In genomic region chr2:12495247-12495868, GRCh38 we compare ENCODE assay signal across 26 cellular contexts.
DNase-seq lines count a peak whose midpoint lies in the region; ATAC-seq and TF ChIP-seq lines count a peak whose summit lies in the region.
"Had no signal": no experiment of that assay in that cellular context is flagged by ENCODE, and none has a peak within 500 bp of the region (broad histone marks: within the 10 kb centered on the region; RNA-seq: fewer than 3 reads in every experiment).

No MANE protein-coding gene starts in this region.

- CTCF ChIA-PET in activated CD4-positive, alpha-beta T cell treated with anti-CD3 and anti-CD28 coated beads, Interleukin-2, amount 10 ng/mL, durations not matched to agents 7 days and 5 days (lab: Charles Lee) = no interaction called here
- CTCF ChIA-PET in CD4-positive, alpha-beta memory T cell (lab: Charles Lee; ENCODE audit: partially characterized antibody) = interaction anchor here (0.7 to 4.7 kb wide), 4 partner anchors 19 to 221 kb away, joined by 3 to 31 read pairs (median 3); partner anchors contain the start of gene TRIB2
- CTCF ChIA-PET in activated CD4-positive, alpha-beta memory T cell treated with anti-CD3 and anti-CD28 coated beads, Interleukin-2, amount 10 ng/mL, durations not matched to agents 7 days and 5 days (lab: Charles Lee) = interaction anchor here (0.9 to 2.0 kb wide), 2 partner anchors 19 to 221 kb away, joined by 3 to 8 read pairs; partner anchors contain the start of gene TRIB2
- CTCF ChIA-PET in naive thymus-derived CD4-positive, alpha-beta T cell (lab: Charles Lee) = interaction anchor here (0.8 kb wide), 1 partner anchor 220 kb away, joined by 3 read pairs; no protein-coding TSS in a partner anchor
- CTCF ChIA-PET in RWPE1 (lab: Yijun Ruan, JAX) = no interaction called here

- no peaks in the 10 kb centered on the region for H3K27me3 Mint-ChIP-seq in activated CD4-positive, alpha-beta T cell treated with anti-CD3 and anti-CD28 coated beads, Interleukin-2, amount 10 ng/mL, durations not matched to agents 7 days and 5 days
- H3K27me3 Mint-ChIP-seq in CD4-positive, alpha-beta memory T cell = no peaks in the 10 kb centered on the region
- no peaks in the 10 kb centered on the region for H3K27me3 Mint-ChIP-seq in activated CD4-positive, alpha-beta memory T cell treated with anti-CD3 and anti-CD28 coated beads, Interleukin-2, amount 10 ng/mL, durations not matched to agents 7 days and 5 days
- no peaks in the 10 kb centered on the region for H3K27me3 Mint-ChIP-seq in naive thymus-derived CD4-positive, alpha-beta T cell

- intact Hi-C loops in CD4-positive, alpha-beta memory T cell (cut with micrococcal nuclease) = loop anchor here (5.0 kb wide), 1 partner anchor 62 kb away; no protein-coding TSS in a partner anchor
- intact Hi-C loops in naive thymus-derived CD4-positive, alpha-beta T cell (cut with micrococcal nuclease) = loop anchor here in 1 of 2 donors (5.0 kb wide), 1 partner anchor 62 kb away; no protein-coding TSS in a partner anchor

- peaks cover 49% of the 10 kb centered on the region for H3K9me3 Mint-ChIP-seq in activated CD4-positive, alpha-beta T cell treated with anti-CD3 and anti-CD28 coated beads, Interleukin-2, amount 10 ng/mL, durations not matched to agents 7 days and 5 days
- H3K9me3 Mint-ChIP-seq in CD4-positive, alpha-beta memory T cell = peaks cover 0 to 2% (median 0%) of the 10 kb centered on the region in 8 donors
- peaks cover 4% of the 10 kb centered on the region for H3K9me3 Mint-ChIP-seq in activated CD4-positive, alpha-beta memory T cell treated with anti-CD3 and anti-CD28 coated beads, Interleukin-2, amount 10 ng/mL, durations not matched to agents 7 days and 5 days
- peaks cover 0 to 15% (median 2%) of the 10 kb centered on the region in 11 donors for H3K9me3 Mint-ChIP-seq in naive thymus-derived CD4-positive, alpha-beta T cell
- H3K9me3 Mint-ChIP-seq: CD14-positive monocyte had no signal

- no peak for TF ChIP-seq CTCF in RWPE1 (conservative IDR thresholded peaks at IDR 0.05; ENCODE audit: low read depth)

- ATAC-seq in naive thymus-derived CD4-positive, alpha-beta T cell = no peak
- ATAC-seq: body of pancreas, heart right ventricle, left ventricle myocardium superior, right cardiac atrium had no signal

- H3K4me1 ChIP-seq in CD4-positive, alpha-beta memory T cell (ENCODE audit: insufficient read depth, low read length) = peaks cover 80% of the 10 kb centered on the region
- H3K4me1 ChIP-seq in naive thymus-derived CD4-positive, alpha-beta T cell (ENCODE audit: control insufficient read depth in 2 of 2, insufficient read depth in 2 of 2, low read length in 2 of 2) = peaks cover 34 to 73% of the 10 kb centered on the region in 2 donors
- H3K4me1 ChIP-seq: body of pancreas, thyroid gland had no signal

- H3K27ac Mint-ChIP-seq in activated CD4-positive, alpha-beta T cell treated with anti-CD3 and anti-CD28 coated beads, Interleukin-2, amount 10 ng/mL, durations not matched to agents 7 days and 5 days = peak overlapping the region; percentile 62
- H3K27ac Mint-ChIP-seq in CD4-positive, alpha-beta memory T cell = peak overlapping the region; percentile 72 to 91 (median 86)
- H3K27ac Mint-ChIP-seq in activated CD4-positive, alpha-beta memory T cell treated with anti-CD3 and anti-CD28 coated beads, Interleukin-2, amount 10 ng/mL, durations not matched to agents 7 days and 5 days = peak overlapping the region; percentile 76
- H3K27ac Mint-ChIP-seq in naive thymus-derived CD4-positive, alpha-beta T cell = peak overlapping the region in 8 of 9 donors; percentile 67 to 90 (median 88)
- H3K27ac Mint-ChIP-seq: CD14-positive monocyte had no signal

- no peak overlapping the region for H3K4me3 Mint-ChIP-seq in activated CD4-positive, alpha-beta T cell treated with anti-CD3 and anti-CD28 coated beads, Interleukin-2, amount 10 ng/mL, durations not matched to agents 7 days and 5 days
- H3K4me3 Mint-ChIP-seq in CD4-positive, alpha-beta memory T cell = peak overlapping the region in 7 of 8 donors; percentile 45 to 75 (median 58)
- no peak overlapping the region for H3K4me3 Mint-ChIP-seq in activated CD4-positive, alpha-beta memory T cell treated with anti-CD3 and anti-CD28 coated beads, Interleukin-2, amount 10 ng/mL, durations not matched to agents 7 days and 5 days
- peak overlapping the region in 8 of 10 donors; percentile 21 to 82 (median 64) for H3K4me3 Mint-ChIP-seq in naive thymus-derived CD4-positive, alpha-beta T cell
- H3K4me3 Mint-ChIP-seq: CD14-positive monocyte had no signal

- no peak for DNase-seq in activated CD4-positive, alpha-beta T cell treated with anti-CD3 and anti-CD28 coated beads, Interleukin-2, amount 10 ng/mL, durations not matched to agents 7 days and 5 days
- DNase-seq in activated CD4-positive, alpha-beta T cell treated with anti-CD3 and anti-CD28 coated beads, Interleukin-2, amount 50 U/mL, for 4 hours = no peak
- no peak for DNase-seq in CD4-positive, alpha-beta memory T cell
- DNase-seq in activated CD4-positive, alpha-beta memory T cell treated with anti-CD3 and anti-CD28 coated beads, Interleukin-2, amount 10 ng/mL, durations not matched to agents 7 days and 5 days = no peak
- DNase-seq in naive thymus-derived CD4-positive, alpha-beta T cell = no peak
- no peak for DNase-seq in NCI-H1048 (lab: John Stamatoyannopoulos, UW)
- DNase-seq in RWPE1 (ENCODE audit: low spot score) = no peak
- no peak for DNase-seq in retina
- DNase-seq: adrenal gland; body of pancreas; dorsolateral prefrontal cortex; foreskin melanocyte; heart right ventricle; left ventricle myocardium superior; NCI-H146; NCI-H446; NCI-H774; posterior cingulate gyrus; right cardiac atrium; SIG-M5; stimulated activated CD4-positive, alpha-beta T cell treated with anti-CD3 and anti-CD28 coated beads, Interleukin-2, amount 100 ng/mL, for 24 hours; thyroid gland; uterus had no signal

- H3K4me1 Mint-ChIP-seq in activated CD4-positive, alpha-beta T cell treated with anti-CD3 and anti-CD28 coated beads, Interleukin-2, amount 10 ng/mL, durations not matched to agents 7 days and 5 days = peaks cover 73% of the 10 kb centered on the region
- H3K4me1 Mint-ChIP-seq in CD4-positive, alpha-beta memory T cell = peaks cover 66 to 83% (median 74%) of the 10 kb centered on the region in 4 donors
- H3K4me1 Mint-ChIP-seq in activated CD4-positive, alpha-beta memory T cell treated with anti-CD3 and anti-CD28 coated beads, Interleukin-2, amount 10 ng/mL, durations not matched to agents 7 days and 5 days = peaks cover 74% of the 10 kb centered on the region
- H3K4me1 Mint-ChIP-seq in naive thymus-derived CD4-positive, alpha-beta T cell = peaks cover 63 to 81% (median 77%) of the 10 kb centered on the region in 7 donors

- H3K36me3 Mint-ChIP-seq in activated CD4-positive, alpha-beta T cell treated with anti-CD3 and anti-CD28 coated beads, Interleukin-2, amount 10 ng/mL, durations not matched to agents 7 days and 5 days (ENCODE audit: low read depth) = peaks cover 49% of the 10 kb centered on the region
- peaks cover 3 to 6% of the 10 kb centered on the region in 2 donors for H3K36me3 Mint-ChIP-seq in CD4-positive, alpha-beta memory T cell
- peaks cover 29% of the 10 kb centered on the region for H3K36me3 Mint-ChIP-seq in activated CD4-positive, alpha-beta memory T cell treated with anti-CD3 and anti-CD28 coated beads, Interleukin-2, amount 10 ng/mL, durations not matched to agents 7 days and 5 days (ENCODE audit: low read depth)
- H3K36me3 Mint-ChIP-seq in naive thymus-derived CD4-positive, alpha-beta T cell = peaks cover 0 to 37% (median 0%) of the 10 kb centered on the region in 5 donors
- H3K36me3 Mint-ChIP-seq: CD14-positive monocyte had no signal

- no peaks in the 10 kb centered on the region for H3K27me3 ChIP-seq in CD4-positive, alpha-beta memory T cell (ENCODE audit: insufficient read depth, low read length)
- no peaks in the 10 kb centered on the region for H3K27me3 ChIP-seq in naive thymus-derived CD4-positive, alpha-beta T cell (ENCODE audit: control insufficient read depth in 2 of 2, insufficient read depth in 2 of 2, low read length in 2 of 2)
- H3K27me3 ChIP-seq: adrenal gland, body of pancreas, dorsolateral prefrontal cortex, heart right ventricle, neutrophil, thyroid gland, uterus had no signal

- POLR2A ChIA-PET in activated CD4-positive, alpha-beta T cell treated with anti-CD3 and anti-CD28 coated beads, Interleukin-2, amount 10 ng/mL, durations not matched to agents 7 days and 5 days (lab: Charles Lee) = no interaction called here
- POLR2A ChIA-PET in CD4-positive, alpha-beta memory T cell (lab: Charles Lee; ENCODE audit: partially characterized antibody) = interaction anchor here (1.0 to 13.3 kb wide), 4 partner anchors 5 to 221 kb away, joined by 3 to 164 read pairs (median 52); partner anchors contain the start of gene TRIB2
- POLR2A ChIA-PET in activated CD4-positive, alpha-beta memory T cell treated with anti-CD3 and anti-CD28 coated beads, Interleukin-2, amount 10 ng/mL, durations not matched to agents 7 days and 5 days (lab: Charles Lee) = interaction anchor here (1.5 to 3.1 kb wide), 3 partner anchors 19 to 222 kb away, joined by 3 to 10 read pairs (median 6); no protein-coding TSS in a partner anchor
- POLR2A ChIA-PET in naive thymus-derived CD4-positive, alpha-beta T cell (lab: Charles Lee) = interaction anchor here (0.7 to 4.0 kb wide), 3 partner anchors 8 to 82 kb away, joined by 3 to 26 read pairs (median 7); no protein-coding TSS in a partner anchor
- POLR2A ChIA-PET in RWPE1 (lab: Yijun Ruan, JAX; ENCODE audit: low non-redundant PET) = interaction anchor here (0.6 kb wide), 1 partner anchor 181 kb away, joined by 3 read pairs; no protein-coding TSS in a partner anchor

- H3K36me3 ChIP-seq in CD4-positive, alpha-beta memory T cell (ENCODE audit: insufficient read depth, low read length) = no peaks in the 10 kb centered on the region
- H3K36me3 ChIP-seq in naive thymus-derived CD4-positive, alpha-beta T cell (ENCODE audit: control insufficient read depth in 2 of 3, insufficient read depth in 3 of 3, low read length in 3 of 3) = no peaks in the 10 kb centered on the region
- H3K36me3 ChIP-seq: adrenal gland, heart right ventricle, neutrophil, thyroid gland, uterus had no signal

- no peaks in the 10 kb centered on the region for H3K9me3 ChIP-seq in CD4-positive, alpha-beta memory T cell (ENCODE audit: control insufficient read depth in 1 of 2, low read length in 2 of 2)
- no peaks in the 10 kb centered on the region for H3K9me3 ChIP-seq in naive thymus-derived CD4-positive, alpha-beta T cell (ENCODE audit: control insufficient read depth in 2 of 3, low read length in 3 of 3)
- H3K9me3 ChIP-seq: adrenal gland, body of pancreas, heart right ventricle, neutrophil, thyroid gland, uterus had no signal

- no peak overlapping the region for H3K4me3 ChIP-seq in CD4-positive, alpha-beta memory T cell (ENCODE audit: low read length in 2 of 2)
- no peak overlapping the region for H3K4me3 ChIP-seq in naive thymus-derived CD4-positive, alpha-beta T cell (ENCODE audit: low read length)
- H3K4me3 ChIP-seq: adrenal gland, body of pancreas, dorsolateral prefrontal cortex, heart right ventricle, smooth muscle cell, thyroid gland, uterus had no signal

- H3K27ac ChIP-seq in CD4-positive, alpha-beta memory T cell (ENCODE audit: low read depth, low read length) = no peak overlapping the region
- H3K27ac ChIP-seq in naive thymus-derived CD4-positive, alpha-beta T cell (ENCODE audit: low read depth, low read length) = peak overlapping the region; percentile 10
- no peak overlapping the region for H3K27ac ChIP-seq in RWPE1
- H3K27ac ChIP-seq: adrenal gland, body of pancreas, dorsolateral prefrontal cortex, heart right ventricle, neutrophil, thyroid gland, uterus had no signal

Comparison
In these comparisons a context has a peak if more than half of its experiments do, and no peak if none do; other contexts are left out.
1. H3K4me3 Mint-ChIP-seq: peak in CD4-positive, alpha-beta memory T cell (7 of 8) and naive thymus-derived CD4-positive, alpha-beta T cell (8 of 10); none in activated CD4-positive, alpha-beta T cell treated with anti-CD3 and anti-CD28 coated beads, Interleukin-2, amount 10 ng/mL, durations not matched to agents 7 days and 5 days (single experiment) and activated CD4-positive, alpha-beta memory T cell treated with anti-CD3 and anti-CD28 coated beads, Interleukin-2, amount 10 ng/mL, durations not matched to agents 7 days and 5 days (single experiment).
2. CTCF ChIA-PET loops: an anchor here in CD4-positive, alpha-beta memory T cell (0.7 to 4.7 kb wide), activated CD4-positive, alpha-beta memory T cell treated with anti-CD3 and anti-CD28 coated beads, Interleukin-2, amount 10 ng/mL, durations not matched to agents 7 days and 5 days (0.9 to 2.0 kb wide) and naive thymus-derived CD4-positive, alpha-beta T cell (0.8 kb wide); none called in activated CD4-positive, alpha-beta T cell treated with anti-CD3 and anti-CD28 coated beads, Interleukin-2, amount 10 ng/mL, durations not matched to agents 7 days and 5 days and RWPE1.
3. Peak in every context shown above with its lines, with median percentiles within 50 percentile points of each other: H3K27ac Mint-ChIP-seq.